9 cellular contexts compared by ENCODE assay signal in genomic region chr2:30265441-30266015, GRCh38. TPM values are rescaled to one million over a fixed set of nuclear protein-coding genes. Genes with fewer than 3 reads are reported as not detected.
DNase-seq lines count a peak whose midpoint lies in the region; ATAC-seq, FAIRE-seq and TF ChIP-seq lines count a peak whose summit lies in the region.
"Had no signal": no experiment of that assay in that cellular context is flagged by ENCODE, and none has a peak within 500 bp of the region (broad histone marks: within the 10 kb centered on the region; RNA-seq: fewer than 3 reads in every experiment).

No MANE protein-coding gene starts in this region.

- H3K36me3 ChIP-seq in astrocyte (ENCODE audit: insufficient read depth, low read length): no peaks in the 10 kb centered on the region

- no peaks in the 10 kb centered on the region for H3K79me2 ChIP-seq in astrocyte (ENCODE audit: insufficient read depth, low read length)

- peak overlapping the region; percentile 32 for H3K9ac ChIP-seq in astrocyte (ENCODE audit: low read length)

- H3K36me3 Mint-ChIP-seq in HFFc6 (ENCODE audit: low read depth) (peaks cover 9% of the 10 kb centered on the region; the same call in 1 of the 2 replicates), astrocyte (ENCODE audit: low read depth, unreplicated experiment) (peaks cover 19% of the 10 kb centered on the region)

- H3K4me3 ChIP-seq in astrocyte (ENCODE audit: insufficient read depth, low read depth, low read length): no peak overlapping the region

- H3K4me1 ChIP-seq in astrocyte (ENCODE audit: insufficient read depth, low read length): peaks cover 12% of the 10 kb centered on the region

- ATAC-seq in HG03354 (IDR thresholded peaks at IDR 0.05; ENCODE audit: poor library complexity, severe bottlenecking, unreplicated experiment) (no peak), HG03521 (IDR thresholded peaks at IDR 0.05; ENCODE audit: unreplicated experiment) (no peak)

- H3K27me3 Mint-ChIP-seq in HFFc6 (ENCODE audit: insufficient read depth) (no peaks in the 10 kb centered on the region), astrocyte (ENCODE audit: low read depth, unreplicated experiment) (peaks cover 7% of the 10 kb centered on the region)

- peak overlapping the region; percentile 48; the same call in 1 of the 2 replicates for H3K4me3 Mint-ChIP-seq in HFFc6
- H3K4me3 Mint-ChIP-seq in astrocyte (ENCODE audit: unreplicated experiment): no peak overlapping the region

- no peak for TF ChIP-seq CTCF in HFFc6 (IDR thresholded peaks at IDR 0.05)
- no peak for TF ChIP-seq CTCF in astrocyte (IDR thresholded peaks at IDR 0.05; ENCODE audit: insufficient read depth, low read depth, low read length)

- H3K27ac ChIP-seq in astrocyte (ENCODE audit: low read depth, low read length): peak overlapping the region; percentile 19

- FAIRE-seq in astrocyte (lab: Jason Lieb, UNC): no peak

- peak overlapping the region; percentile 67 for H3K4me2 ChIP-seq in astrocyte (ENCODE audit: low read length)

- H3K27ac Mint-ChIP-seq in HFFc6 (peak overlapping the region; percentile 16; the same call in 1 of the 2 replicates), astrocyte (ENCODE audit: unreplicated experiment) (no peak overlapping the region)

- H3K9me3 ChIP-seq in astrocyte (ENCODE audit: insufficient read depth, low read depth, low read length): no peaks in the 10 kb centered on the region

- H4K20me1 ChIP-seq in astrocyte (ENCODE audit: insufficient read depth, low read length): no peaks in the 10 kb centered on the region

- H3K9me3 Mint-ChIP-seq in HFFc6 (peaks cover 10% of the 10 kb centered on the region), astrocyte (ENCODE audit: unreplicated experiment) (peaks cover 5% of the 10 kb centered on the region)

- peak; percentile 66 for DNase-seq in AG08395 (ENCODE audit: low spot score)
- peak; percentile 4 for DNase-seq in HFFc6
- DNase-seq in astrocyte (ENCODE audit: low read depth): peak; percentile 64
- DNase-seq in myocyte (ENCODE audit: low read depth): peak; percentile 38
- DNase-seq in NCI-H2107 (lab: John Stamatoyannopoulos, UW): no peak
- no peak for DNase-seq in NCI-H1048 (lab: John Stamatoyannopoulos, UW)
- DNase-seq: DMS79 had no signal

- H2AFZ ChIP-seq in astrocyte (ENCODE audit: low read depth, low read length): peak overlapping the region; percentile 51

- H3K4me1 Mint-ChIP-seq in HFFc6 (ENCODE audit: low read depth): peaks cover 18% of the 10 kb centered on the region
- peaks cover 14% of the 10 kb centered on the region for H3K4me1 Mint-ChIP-seq in astrocyte (ENCODE audit: low read depth, unreplicated experiment)

- no peaks in the 10 kb centered on the region for H3K27me3 ChIP-seq in astrocyte (ENCODE audit: insufficient read depth, low read length)

RNA-seq across cellular contexts. Expression of gene LBH, which starts 34.2 kb away (rescaled TPM):
- 10 to 100 TPM; 24.4 to 99.2 (median 92.8) TPM for total RNA-seq in HFFc6 (2021; fragmentation: NEBNext Ultra II Directional; extraction: Animal tissue kit (Norgen Biotek cat#: 25700))
- total RNA-seq in astrocyte (51.7 and 63.7 TPM in 2 replicates), myocyte (28.8 and 130 TPM in 2 replicates)
- 42.4 TPM for polyA plus RNA-seq in myocyte (2012)

Comparison
In these comparisons a context has a peak if more than half of its experiments do, and no peak if none do; other contexts are left out.
1. DNase-seq: peak in AG08395 (single experiment), HFFc6 (single experiment), astrocyte (single experiment) and myocyte (single experiment); none in NCI-H2107 (single experiment) and NCI-H1048 (single experiment).